12 cellular contexts compared by ENCODE assay signal in the genomic region with DNA sequence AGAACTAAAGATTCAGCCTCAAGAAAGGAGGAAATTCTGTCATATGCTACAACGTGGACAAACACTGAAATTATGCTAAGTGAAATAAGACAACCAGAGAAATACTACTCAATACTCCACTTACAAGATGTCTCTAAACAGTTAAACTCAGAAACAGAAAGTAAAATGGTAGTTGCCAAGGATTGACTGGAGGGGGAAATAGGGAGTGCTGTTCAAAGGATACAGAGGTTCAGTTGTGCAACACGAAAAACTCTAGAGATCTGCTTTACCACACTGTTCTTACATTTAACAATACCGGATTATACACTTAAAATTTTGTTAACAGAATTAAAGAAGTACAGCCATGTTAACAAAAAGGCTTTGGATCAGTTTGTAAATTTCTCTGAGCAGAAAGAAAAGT. TPM values are rescaled to one million over a fixed set of nuclear protein-coding genes. Genes with fewer than 3 reads are reported as not detected.
A peak's percentile ranks its signal among the peaks of the same experiment; 100 is the strongest.
DNase-seq lines count a peak whose midpoint lies in the region; ATAC-seq and TF ChIP-seq lines count a peak whose summit lies in the region.
"Had no signal": no experiment of that assay in that cellular context is flagged by ENCODE, and none has a peak within 500 bp of the region (broad histone marks: within the 10 kb centered on the region; RNA-seq: fewer than 3 reads in every experiment).

No MANE protein-coding gene starts in this region.

- no peaks in the 10 kb centered on the region for H3K9me3 Mint-ChIP-seq in activated CD4-positive, alpha-beta T cell treated with anti-CD3 and anti-CD28 coated beads, Interleukin-2, amount 10 ng/mL, durations not matched to agents 24 days and 14 days
- no peaks in the 10 kb centered on the region for H3K9me3 Mint-ChIP-seq in stimulated activated memory B cell treated with anti-CD40 and anti-IgM and Interleukin-4, amounts not matched to agents 10 μg/mL and 1 μg/mL and 100 μg/mL, for 72 hours
- H3K9me3 Mint-ChIP-seq: WTC11 had no signal

- no peak for ATAC-seq in stimulated activated memory B cell treated with anti-CD40 and anti-IgM and Interleukin-4, amounts not matched to agents 10 μg/mL and 1 μg/mL and 100 μg/mL, for 72 hours
- no peak for ATAC-seq in GM18498 (IDR thresholded peaks at IDR 0.05; ENCODE audit: unreplicated experiment)
- ATAC-seq: WTC11 had no signal

- H3K9me3 ChIP-seq in tibial artery: no peaks in the 10 kb centered on the region

- H3K4me3 ChIP-seq in fibroblast of villous mesenchyme (ENCODE audit: low read depth, low read length) (no peak overlapping the region), tibial artery (no peak overlapping the region)
- H3K4me3 ChIP-seq: smooth muscle cell had no signal

- H3K27me3 ChIP-seq in tibial artery: no peaks in the 10 kb centered on the region

- H3K36me3 ChIP-seq in tibial artery: no peaks in the 10 kb centered on the region

- H3K4me1 ChIP-seq in tibial artery: no peaks in the 10 kb centered on the region

- H3K4me3 Mint-ChIP-seq in activated CD4-positive, alpha-beta T cell treated with anti-CD3 and anti-CD28 coated beads, Interleukin-2, amount 10 ng/mL, durations not matched to agents 24 days and 14 days: no peak overlapping the region
- H3K4me3 Mint-ChIP-seq in stimulated activated memory B cell treated with anti-CD40 and anti-IgM and Interleukin-4, amounts not matched to agents 10 μg/mL and 1 μg/mL and 100 μg/mL, for 72 hours: no peak overlapping the region
- H3K4me3 Mint-ChIP-seq: WTC11 had no signal

- peak; percentile 13 for DNase-seq in activated CD4-positive, alpha-beta T cell treated with anti-CD3 and anti-CD28 coated beads, Interleukin-2, amount 10 ng/mL, durations not matched to agents 24 days and 14 days
- no peak for DNase-seq in activated CD4-positive, alpha-beta T cell treated with anti-CD3 and anti-CD28 coated beads for 4 hours
- DNase-seq in OCI-M1 (lab: John Stamatoyannopoulos, UW) (peak; percentile 71), fibroblast of villous mesenchyme (ENCODE audit: low read depth) (peak; percentile 36), tibial artery (no peak), amniotic stem cell (lab: John Stamatoyannopoulos, UW) (no peak)
- DNase-seq: activated naive CD4-positive, alpha-beta T cell treated with Interleukin-2 at 50 U/mL for 16 hours; kidney glomerular epithelial cell had no signal

- peaks cover 3% of the 10 kb centered on the region for H3K4me1 Mint-ChIP-seq in activated CD4-positive, alpha-beta T cell treated with anti-CD3 and anti-CD28 coated beads, Interleukin-2, amount 10 ng/mL, durations not matched to agents 24 days and 14 days
- peaks cover 5% of the 10 kb centered on the region for H3K4me1 Mint-ChIP-seq in stimulated activated memory B cell treated with anti-CD40 and anti-IgM and Interleukin-4, amounts not matched to agents 10 μg/mL and 1 μg/mL and 100 μg/mL, for 72 hours
- H3K4me1 Mint-ChIP-seq: WTC11 had no signal

- H3K27ac ChIP-seq in tibial artery: no peak overlapping the region

- intact Hi-C loops in activated CD4-positive, alpha-beta T cell treated with anti-CD3 and anti-CD28 coated beads, Interleukin-2, amount 10 ng/mL, durations not matched to agents 24 days and 14 days (cut with micrococcal nuclease): no loop called here
- intact Hi-C loops in tibial artery (cut with DNase I; ENCODE audit: low total_unique reads): no loop called here

- no peak overlapping the region for H3K27ac Mint-ChIP-seq in activated CD4-positive, alpha-beta T cell treated with anti-CD3 and anti-CD28 coated beads, Interleukin-2, amount 10 ng/mL, durations not matched to agents 24 days and 14 days
- H3K27ac Mint-ChIP-seq in stimulated activated memory B cell treated with anti-CD40 and anti-IgM and Interleukin-4, amounts not matched to agents 10 μg/mL and 1 μg/mL and 100 μg/mL, for 72 hours: peak overlapping the region; percentile 0
- H3K27ac Mint-ChIP-seq: WTC11 had no signal

- TF ChIP-seq CTCF in fibroblast of villous mesenchyme (IDR thresholded peaks at IDR 0.05; ENCODE audit: insufficient read depth, low read depth, low read length) (no peak), tibial artery (IDR thresholded peaks at IDR 0.05) (no peak)

- no peaks in the 10 kb centered on the region for H3K36me3 Mint-ChIP-seq in activated CD4-positive, alpha-beta T cell treated with anti-CD3 and anti-CD28 coated beads, Interleukin-2, amount 10 ng/mL, durations not matched to agents 24 days and 14 days (ENCODE audit: low read depth)
- H3K36me3 Mint-ChIP-seq in stimulated activated memory B cell treated with anti-CD40 and anti-IgM and Interleukin-4, amounts not matched to agents 10 μg/mL and 1 μg/mL and 100 μg/mL, for 72 hours: peaks cover 6% of the 10 kb centered on the region
- H3K36me3 Mint-ChIP-seq: WTC11 had no signal

- H3K27me3 Mint-ChIP-seq in activated CD4-positive, alpha-beta T cell treated with anti-CD3 and anti-CD28 coated beads, Interleukin-2, amount 10 ng/mL, durations not matched to agents 24 days and 14 days: no peaks in the 10 kb centered on the region
- no peaks in the 10 kb centered on the region for H3K27me3 Mint-ChIP-seq in stimulated activated memory B cell treated with anti-CD40 and anti-IgM and Interleukin-4, amounts not matched to agents 10 μg/mL and 1 μg/mL and 100 μg/mL, for 72 hours

RNA-seq across cellular contexts. Expression of gene C2orf15, which starts 39.8 kb away (rescaled TPM):
- 0.26 and 0.40 TPM in 2 replicates for total RNA-seq in activated CD4-positive, alpha-beta T cell treated with anti-CD3 and anti-CD28 coated beads, Interleukin-2, amount 10 ng/mL, durations not matched to agents 24 days and 14 days
- not detected in 2 replicates for total RNA-seq in fibroblast of villous mesenchyme

RNA-seq across cellular contexts. Expression of gene TSGA10, which starts 53.0 kb away (rescaled TPM):
- 3.2 and 3.7 TPM in 2 replicates for total RNA-seq in activated CD4-positive, alpha-beta T cell treated with anti-CD3 and anti-CD28 coated beads, Interleukin-2, amount 10 ng/mL, durations not matched to agents 24 days and 14 days
- total RNA-seq in fibroblast of villous mesenchyme: 1.9 and 3.0 TPM in 2 replicates

RNA-seq across cellular contexts. Expression of gene LIPT1, which starts 53.1 kb away (rescaled TPM):
- 3.3 and 3.9 TPM in 2 replicates for total RNA-seq in activated CD4-positive, alpha-beta T cell treated with anti-CD3 and anti-CD28 coated beads, Interleukin-2, amount 10 ng/mL, durations not matched to agents 24 days and 14 days
- total RNA-seq in fibroblast of villous mesenchyme: 2.3 and 6.5 TPM in 2 replicates

Comparison
In these comparisons a context has a peak if more than half of its experiments do, and no peak if none do; other contexts are left out.
1. DNase-seq: peak in activated CD4-positive, alpha-beta T cell treated with anti-CD3 and anti-CD28 coated beads, Interleukin-2, amount 10 ng/mL, durations not matched to agents 24 days and 14 days (single experiment), OCI-M1 (single experiment) and fibroblast of villous mesenchyme (single experiment); none in activated CD4-positive, alpha-beta T cell treated with anti-CD3 and anti-CD28 coated beads for 4 hours (0 of 2), tibial artery (0 of 2) and amniotic stem cell (single experiment).